Comparison of ENCODE assay signal across 35 cellular contexts in genomic region chr17:58227733-58228132, GRCh38. TPM values are rescaled to one million over a fixed set of nuclear protein-coding genes. Genes with fewer than 3 reads are reported as not detected.
"Had no signal": no experiment of that assay in that cellular context is flagged by ENCODE, and none has a peak within 500 bp of the region (broad histone marks: within the 10 kb centered on the region; RNA-seq: fewer than 3 reads in every experiment).

No MANE protein-coding gene starts in this region.

- H3K9me3 ChIP-seq: body of pancreas, esophagus muscularis mucosa, gastrocnemius medialis had no signal

- H3K27me3 ChIP-seq: body of pancreas had no signal

- FAIRE-seq: colon had no signal

- H3K27ac ChIP-seq: adrenal gland, body of pancreas, esophagus muscularis mucosa, foreskin keratinocyte, gastrocnemius medialis, WERI-Rb-1 had no signal

- H3K36me3 ChIP-seq: adrenal gland, esophagus muscularis mucosa, gastrocnemius medialis, WERI-Rb-1 had no signal

- H3K4me3 ChIP-seq: adrenal gland, body of pancreas, esophagus muscularis mucosa, gastrocnemius medialis had no signal

- DNase-seq: activated B cell treated with CpG ODN at 0.5 μM for 24 hours; activated CD4-positive, alpha-beta T cell treated with anti-CD3 and anti-CD28 coated beads for 48 hours; activated CD4-positive, alpha-beta T cell treated with anti-CD3 and anti-CD28 coated beads, Interleukin-2, amount 50 U/mL, for 1 hour; activated CD4-positive, alpha-beta T cell treated with anti-CD3 and anti-CD28 coated beads, Interleukin-2, amount 50 U/mL, for 48 hours; activated CD8-positive, alpha-beta memory T cell treated with anti-CD3 and anti-CD28 coated beads for 24 hours; activated CD8-positive, alpha-beta T cell treated with anti-CD3 and anti-CD28 coated beads for 36 hours; activated effector memory CD4-positive, alpha-beta T cell treated with Interleukin-2 at 50 U/mL for 16 hours; activated gamma-delta T cell treated with Interleukin-2 at 50 U/mL for 16 hours; activated naive CD4-positive, alpha-beta T cell treated with anti-CD3 and anti-CD28 coated beads, Interleukin-2, amount 50 U/mL, for 16 hours; activated naive CD4-positive, alpha-beta T cell treated with Interleukin-2 at 50 U/mL for 16 hours; activated naive CD8-positive, alpha-beta T cell treated with anti-CD3 and anti-CD28 coated beads for 36 hours; activated naive CD8-positive, alpha-beta T cell treated with anti-CD3 and anti-CD28 coated beads, Interleukin-2, amount 50 U/mL, for 24 hours; activated T-cell treated with anti-CD3 and anti-CD28 coated beads, Interleukin-2, amount 50 U/mL, for 4 hours; adrenal gland; amygdala; aorta; body of pancreas; caudate nucleus; cortex of kidney; dermis blood vessel endothelial cell; effector CD4-positive, alpha-beta T cell; effector memory CD8-positive, alpha-beta T cell; erythroblast; foreskin keratinocyte; gastrocnemius medialis; glutamatergic neuron; T-helper 1 cell; T-helper 17 cell; T1000; WERI-Rb-1 had no signal

- ATAC-seq: activated CD4-positive, CD25-positive, alpha-beta regulatory T cell treated with anti-CD3 and anti-CD28 coated beads, Interleukin-2, amount 50 U/mL, for 24 hours; activated CD8-positive, alpha-beta T cell treated with anti-CD3 and anti-CD28 coated beads for 36 hours; activated naive CD8-positive, alpha-beta T cell treated with anti-CD3 and anti-CD28 coated beads, Interleukin-2, amount 50 U/mL, for 24 hours; activated T-cell treated with anti-CD3 and anti-CD28 coated beads, Interleukin-2, amount 50 U/mL, for 4 hours; activated T-helper 17 cell treated with anti-CD3 and anti-CD28 coated beads, Interleukin-2, amount 50 U/mL, for 72 hours; body of pancreas; effector memory CD8-positive, alpha-beta T cell; foreskin keratinocyte; gastrocnemius medialis; T-helper 17 cell had no signal

- H3K4me1 ChIP-seq: adrenal gland, body of pancreas, esophagus muscularis mucosa, gastrocnemius medialis had no signal

RNA-seq across cellular contexts. Expression of gene LPO, which starts 10.7 kb away (rescaled TPM):
- total RNA-seq: activated B cell treated with CpG ODN at 0.5 μM for 24 hours; activated CD8-positive, alpha-beta T cell treated with anti-CD3 and anti-CD28 coated beads for 36 hours; activated naive CD8-positive, alpha-beta T cell treated with anti-CD3 and anti-CD28 coated beads for 36 hours; adrenal gland; aorta; body of pancreas; chondrocyte; esophagus muscularis mucosa; foreskin keratinocyte; gastrocnemius medialis had no signal
- polyA plus RNA-seq: aorta, foreskin keratinocyte had no signal

RNA-seq across cellular contexts. Expression of gene EPX, which starts 35.2 kb away (rescaled TPM):
- total RNA-seq: activated B cell treated with CpG ODN at 0.5 μM for 24 hours; activated CD8-positive, alpha-beta T cell treated with anti-CD3 and anti-CD28 coated beads for 36 hours; activated naive CD8-positive, alpha-beta T cell treated with anti-CD3 and anti-CD28 coated beads for 36 hours; activated T-cell treated with anti-CD3 and anti-CD28 coated beads, Interleukin-2, amount 50 U/mL, for 4 hours; activated T-helper 17 cell treated with anti-CD3 and anti-CD28 coated beads, Interleukin-2, amount 50 U/mL, for 72 hours; adrenal gland; aorta; body of pancreas; chondrocyte; dermis blood vessel endothelial cell; esophagus muscularis mucosa; foreskin keratinocyte; gastrocnemius medialis; T-helper 17 cell had no signal
- polyA plus RNA-seq: adrenal gland, aorta, foreskin keratinocyte had no signal

RNA-seq across cellular contexts. Expression of gene MPO, which starts 53.0 kb away (rescaled TPM):
- total RNA-seq: activated B cell treated with CpG ODN at 0.5 μM for 24 hours; activated CD8-positive, alpha-beta T cell treated with anti-CD3 and anti-CD28 coated beads for 36 hours; activated naive CD8-positive, alpha-beta T cell treated with anti-CD3 and anti-CD28 coated beads for 36 hours; activated T-cell treated with anti-CD3 and anti-CD28 coated beads, Interleukin-2, amount 50 U/mL, for 4 hours; body of pancreas; chondrocyte; dermis blood vessel endothelial cell; foreskin keratinocyte had no signal
- polyA plus RNA-seq: foreskin keratinocyte had no signal
